18 cellular contexts compared by ENCODE assay signal in the genomic region with DNA sequence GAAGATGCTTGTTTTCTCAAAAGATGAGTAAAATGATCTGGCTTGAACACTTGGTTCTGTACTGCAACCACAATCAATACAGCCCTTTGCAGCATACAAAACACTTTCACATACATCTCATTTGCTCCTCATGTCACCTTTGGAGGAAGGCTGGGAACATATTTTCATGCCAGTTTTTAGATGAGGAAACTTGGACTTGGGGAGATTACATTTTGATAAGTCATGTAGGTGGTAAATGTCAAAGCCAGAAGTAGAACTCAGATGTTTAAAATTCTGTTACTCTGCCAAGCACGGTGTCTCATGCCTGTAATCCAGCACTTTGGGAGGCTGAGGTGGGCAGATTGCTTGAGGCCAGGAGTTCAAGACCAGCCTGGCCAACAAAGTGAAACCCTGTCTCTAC.
DNase-seq lines count a peak whose midpoint lies in the region; ATAC-seq, FAIRE-seq and TF ChIP-seq lines count a peak whose summit lies in the region.
"Had no signal": no experiment of that assay in that cellular context is flagged by ENCODE, and none has a peak within 500 bp of the region (broad histone marks: within the 10 kb centered on the region; RNA-seq: fewer than 3 reads in every experiment).

No MANE protein-coding gene starts in this region.

- intact Hi-C loops in activated T-helper 1 cell treated with anti-CD3 and anti-CD28 coated beads, Interleukin-12 subunit alpha, Interleukin-12 subunit beta, Interleukin-2, Interleukin-4 antibody, amounts not matched to agents 30 ng/mL and 10 ng/mL and 1 ng/mL, durations not matched to agents 14 hours and 24 hours and 36 hours (cut with micrococcal nuclease): no loop called here

- no peak for DNase-seq in T-helper 2 cell treated with Interferon-gamma antibody and Interleukin-4, amounts not matched to agents 5 μg/mL and 100 μg/mL, for 36 hours (ENCODE audit: low spot score)
- DNase-seq in T-helper 2 cell: no peak
- no peak for DNase-seq in activated T-helper 1 cell treated with anti-CD3 and anti-CD28 coated beads, Interleukin-12 subunit alpha, Interleukin-12 subunit beta, Interleukin-2, Interleukin-4 antibody, amounts not matched to agents 30 ng/mL and 10 ng/mL and 1 ng/mL, durations not matched to agents 14 hours and 24 hours and 36 hours (ENCODE audit: low spot score)
- DNase-seq in fibroblast of the aortic adventitia (ENCODE audit: low read depth): peak; percentile 54
- DNase-seq in thoracic aorta (ENCODE audit: low spot score): no peak
- no peak for DNase-seq in GM12892 (ENCODE audit: insufficient read length)
- no peak for DNase-seq in NCI-H524 (lab: John Stamatoyannopoulos, UW)
- DNase-seq: activated CD4-positive, alpha-beta T cell treated with anti-CD3 and anti-CD28 coated beads for 36 hours; CD4-positive, alpha-beta T cell; central memory CD4-positive, alpha-beta T cell; KG1; left ventricle myocardium inferior; naive B cell; NCI-H1105 treated with DMSO at 0.1 percent for 48 hours; spleen had no signal

- no peak overlapping the region for H3K4me3 Mint-ChIP-seq in T-helper 2 cell treated with Interferon-gamma antibody and Interleukin-4, amounts not matched to agents 5 μg/mL and 100 μg/mL, for 36 hours
- no peak overlapping the region for H3K4me3 Mint-ChIP-seq in activated T-helper 1 cell treated with anti-CD3 and anti-CD28 coated beads, Interleukin-12 subunit alpha, Interleukin-12 subunit beta, Interleukin-2, Interleukin-4 antibody, amounts not matched to agents 30 ng/mL and 10 ng/mL and 1 ng/mL, durations not matched to agents 14 hours and 24 hours and 36 hours
- H3K4me3 Mint-ChIP-seq: activated CD4-positive, alpha-beta T cell treated with anti-CD3 and anti-CD28 coated beads for 36 hours; CD4-positive, alpha-beta T cell; naive B cell had no signal

- H3K36me3 Mint-ChIP-seq in T-helper 2 cell treated with Interferon-gamma antibody and Interleukin-4, amounts not matched to agents 5 μg/mL and 100 μg/mL, for 36 hours (ENCODE audit: low read depth): peaks cover 64% of the 10 kb centered on the region
- peaks cover 85% of the 10 kb centered on the region for H3K36me3 Mint-ChIP-seq in activated T-helper 1 cell treated with anti-CD3 and anti-CD28 coated beads, Interleukin-12 subunit alpha, Interleukin-12 subunit beta, Interleukin-2, Interleukin-4 antibody, amounts not matched to agents 30 ng/mL and 10 ng/mL and 1 ng/mL, durations not matched to agents 14 hours and 24 hours and 36 hours (ENCODE audit: low read depth)
- H3K36me3 Mint-ChIP-seq: naive B cell had no signal

- no peak for TF ChIP-seq CTCF in fibroblast of the aortic adventitia (IDR thresholded peaks at IDR 0.05; ENCODE audit: insufficient read depth, low read length)
- no peak for TF ChIP-seq CTCF in thoracic aorta (IDR thresholded peaks at IDR 0.05)

- H3K27ac Mint-ChIP-seq in T-helper 2 cell treated with Interferon-gamma antibody and Interleukin-4, amounts not matched to agents 5 μg/mL and 100 μg/mL, for 36 hours: peak overlapping the region; percentile 26
- peak overlapping the region; percentile 78 for H3K27ac Mint-ChIP-seq in activated T-helper 1 cell treated with anti-CD3 and anti-CD28 coated beads, Interleukin-12 subunit alpha, Interleukin-12 subunit beta, Interleukin-2, Interleukin-4 antibody, amounts not matched to agents 30 ng/mL and 10 ng/mL and 1 ng/mL, durations not matched to agents 14 hours and 24 hours and 36 hours
- H3K27ac Mint-ChIP-seq: CD4-positive, alpha-beta T cell; naive B cell had no signal

- ATAC-seq in thoracic aorta (ENCODE audit: insufficient number of reproducible peaks, low FRiP score, low read depth) (no peak), HG03432 (IDR thresholded peaks at IDR 0.05; ENCODE audit: unreplicated experiment) (no peak)
- ATAC-seq: activated CD4-positive, alpha-beta T cell treated with anti-CD3 and anti-CD28 coated beads for 36 hours had no signal

- no peak for FAIRE-seq in GM12892 (lab: Jason Lieb, UNC)
- FAIRE-seq: A204.1, endometrium had no signal

- peaks cover 44% of the 10 kb centered on the region for H3K4me1 Mint-ChIP-seq in T-helper 2 cell treated with Interferon-gamma antibody and Interleukin-4, amounts not matched to agents 5 μg/mL and 100 μg/mL, for 36 hours (ENCODE audit: low read depth)
- peaks cover 69% of the 10 kb centered on the region for H3K4me1 Mint-ChIP-seq in activated T-helper 1 cell treated with anti-CD3 and anti-CD28 coated beads, Interleukin-12 subunit alpha, Interleukin-12 subunit beta, Interleukin-2, Interleukin-4 antibody, amounts not matched to agents 30 ng/mL and 10 ng/mL and 1 ng/mL, durations not matched to agents 14 hours and 24 hours and 36 hours (ENCODE audit: low read depth)

- TF ChIP-seq POLR2A in GM12892 (IDR thresholded peaks at IDR 0.05; ENCODE audit: low read depth, low read length): no peak

- peaks cover 54% of the 10 kb centered on the region for H3K36me3 ChIP-seq in thoracic aorta

- no peak overlapping the region for H3K4me3 ChIP-seq in fibroblast of the aortic adventitia (ENCODE audit: low read depth, low read length)
- no peak overlapping the region for H3K4me3 ChIP-seq in thoracic aorta
- H3K4me3 ChIP-seq: left ventricle myocardium inferior, spleen had no signal

- no peaks in the 10 kb centered on the region for H3K27me3 ChIP-seq in thoracic aorta (replicated peaks; ENCODE audit: insufficient read depth)
- H3K27me3 ChIP-seq: spleen had no signal

- H3K4me1 ChIP-seq in thoracic aorta (ENCODE audit: control insufficient read depth in 1 of 2, low read depth in 2 of 2): peaks cover 37 to 93% of the 10 kb centered on the region in 2 donors

- no peaks in the 10 kb centered on the region for H3K27me3 Mint-ChIP-seq in T-helper 2 cell treated with Interferon-gamma antibody and Interleukin-4, amounts not matched to agents 5 μg/mL and 100 μg/mL, for 36 hours (ENCODE audit: low read depth)
- H3K27me3 Mint-ChIP-seq in activated T-helper 1 cell treated with anti-CD3 and anti-CD28 coated beads, Interleukin-12 subunit alpha, Interleukin-12 subunit beta, Interleukin-2, Interleukin-4 antibody, amounts not matched to agents 30 ng/mL and 10 ng/mL and 1 ng/mL, durations not matched to agents 14 hours and 24 hours and 36 hours (ENCODE audit: insufficient read depth): no peaks in the 10 kb centered on the region
- H3K27me3 Mint-ChIP-seq: activated CD4-positive, alpha-beta T cell treated with anti-CD3 and anti-CD28 coated beads for 36 hours; CD4-positive, alpha-beta T cell had no signal

- H3K9me3 Mint-ChIP-seq in T-helper 2 cell treated with Interferon-gamma antibody and Interleukin-4, amounts not matched to agents 5 μg/mL and 100 μg/mL, for 36 hours: no peaks in the 10 kb centered on the region
- no peaks in the 10 kb centered on the region for H3K9me3 Mint-ChIP-seq in activated T-helper 1 cell treated with anti-CD3 and anti-CD28 coated beads, Interleukin-12 subunit alpha, Interleukin-12 subunit beta, Interleukin-2, Interleukin-4 antibody, amounts not matched to agents 30 ng/mL and 10 ng/mL and 1 ng/mL, durations not matched to agents 14 hours and 24 hours and 36 hours
- H3K9me3 Mint-ChIP-seq: CD4-positive, alpha-beta T cell; naive B cell had no signal

- H3K9me3 ChIP-seq in thoracic aorta: no peaks in the 10 kb centered on the region
- H3K9me3 ChIP-seq: left ventricle myocardium inferior, spleen had no signal

- peak overlapping the region; percentile 95 to 98 for H3K27ac ChIP-seq in thoracic aorta
- H3K27ac ChIP-seq: left ventricle myocardium inferior, spleen had no signal
